ENCODE assay signal across 13 cellular contexts in the genomic region with DNA sequence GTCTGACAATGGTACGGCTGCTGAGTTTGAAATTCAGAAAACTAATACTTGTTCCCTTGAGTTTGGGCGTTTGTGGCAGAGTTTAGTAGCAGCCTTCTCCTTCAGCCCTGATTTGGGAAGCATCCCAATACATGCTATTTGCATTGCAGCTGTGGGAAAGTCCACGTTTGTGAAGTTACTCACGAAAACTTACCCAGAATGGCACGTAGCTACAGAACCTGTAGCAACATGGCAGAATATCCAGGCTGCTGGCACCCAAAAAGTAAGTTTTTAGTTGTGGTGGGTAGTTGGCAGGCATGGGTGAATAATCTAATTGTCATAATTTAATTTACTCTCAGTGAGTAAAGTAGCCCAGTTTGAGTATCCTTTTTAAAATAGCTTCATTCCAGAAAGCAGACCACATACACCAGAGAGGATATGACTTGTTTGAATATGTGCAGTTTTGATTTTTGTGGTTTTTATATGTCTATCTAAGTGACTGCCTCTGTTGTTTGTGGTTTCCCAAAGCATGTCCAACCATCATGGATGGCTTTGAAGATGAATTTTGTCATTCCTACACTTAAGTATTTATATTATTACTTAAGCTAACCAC. TPM values are rescaled to one million over a fixed set of nuclear protein-coding genes. Genes with fewer than 3 reads are reported as not detected.
DNase-seq lines count a peak whose midpoint lies in the region; ATAC-seq and TF ChIP-seq lines count a peak whose summit lies in the region.
"Had no signal": no experiment of that assay in that cellular context is flagged by ENCODE, and none has a peak within 500 bp of the region (broad histone marks: within the 10 kb centered on the region; RNA-seq: fewer than 3 reads in every experiment).

No MANE protein-coding gene starts in this region.

- H3K27me3 Mint-ChIP-seq in activated T-helper 2 cell treated with anti-CD3 and anti-CD28 coated beads, Interferon-gamma antibody, Interleukin-2, Interleukin-4, amounts not matched to agents 10 μg/mL and 5 μg/mL and 100 μg/mL, durations not matched to agents 14 hours and 24 hours and 36 hours (ENCODE audit: low read depth): no peaks in the 10 kb centered on the region

- peak overlapping the region; percentile 4 to 68 (median 44); a peak in 19 of 22 replicates for H3K4me2 ChIP-seq in BLaER1 treated with 17β-estradiol and CSF1 and Interleukin-3, amounts not matched to agents 10 nM and 100 nM

- no peak for TF ChIP-seq CTCF in brain microvascular endothelial cell (IDR thresholded peaks at IDR 0.05; ENCODE audit: low read depth, low read length, missing control alignments)
- TF ChIP-seq CTCF in dorsolateral prefrontal cortex (IDR thresholded peaks at IDR 0.05 in 54 of 56, conservative IDR thresholded peaks at IDR 0.05 in 2 of 56; ENCODE audit: low read depth in 1 of 56, partially characterized antibody in 56 of 56): no peak

- peaks cover 66 to 96% (median 73%) of the 10 kb centered on the region in 11 experiments for H3K36me3 ChIP-seq in BLaER1 treated with 17β-estradiol and CSF1 and Interleukin-3, amounts not matched to agents 10 nM and 100 nM
- H3K36me3 ChIP-seq in brain microvascular endothelial cell (replicated peaks): peaks cover 2% of the 10 kb centered on the region

- peaks cover 70 to 99% (median 86%) of the 10 kb centered on the region in 11 experiments for H4K20me1 ChIP-seq in BLaER1 treated with 17β-estradiol and CSF1 and Interleukin-3, amounts not matched to agents 10 nM and 100 nM

- peaks cover 60% of the 10 kb centered on the region for H3K4me1 Mint-ChIP-seq in activated T-helper 2 cell treated with anti-CD3 and anti-CD28 coated beads, Interferon-gamma antibody, Interleukin-2, Interleukin-4, amounts not matched to agents 10 μg/mL and 5 μg/mL and 100 μg/mL, durations not matched to agents 14 hours and 24 hours and 36 hours (ENCODE audit: low read depth)

- in situ Hi-C loops in KBM-7 (cut with MboI; ENCODE audit: low pct_unique_long_range_greater_than_20kb, low sequenced_read_pairs) (no loop called here), brain microvascular endothelial cell (cut with HindIII; ENCODE audit: low pct_ligation_motif_present, low sequenced_read_pairs) (no loop called here)

- peaks cover 17 to 44% (median 25%) of the 10 kb centered on the region in 10 experiments for H3K4me1 ChIP-seq in BLaER1 treated with 17β-estradiol and CSF1 and Interleukin-3, amounts not matched to agents 10 nM and 100 nM

- H3K9me3 Mint-ChIP-seq in activated T-helper 2 cell treated with anti-CD3 and anti-CD28 coated beads, Interferon-gamma antibody, Interleukin-2, Interleukin-4, amounts not matched to agents 10 μg/mL and 5 μg/mL and 100 μg/mL, durations not matched to agents 14 hours and 24 hours and 36 hours: no peaks in the 10 kb centered on the region

- no peak for ATAC-seq in GM18511 (IDR thresholded peaks at IDR 0.05; ENCODE audit: unreplicated experiment)

- H3K4me3 ChIP-seq in BLaER1 treated with 17β-estradiol and CSF1 and Interleukin-3, amounts not matched to agents 10 nM and 100 nM: no peak overlapping the region
- no peak overlapping the region for H3K4me3 ChIP-seq in brain microvascular endothelial cell (ENCODE audit: low read depth, low read length)
- no peak overlapping the region for H3K4me3 ChIP-seq in dorsolateral prefrontal cortex
- H3K4me3 ChIP-seq: body of pancreas, mucosa of descending colon, spleen had no signal

- H3K36me3 Mint-ChIP-seq in activated T-helper 2 cell treated with anti-CD3 and anti-CD28 coated beads, Interferon-gamma antibody, Interleukin-2, Interleukin-4, amounts not matched to agents 10 μg/mL and 5 μg/mL and 100 μg/mL, durations not matched to agents 14 hours and 24 hours and 36 hours (ENCODE audit: low read depth): peaks cover 67% of the 10 kb centered on the region

- no peak overlapping the region for H3K27ac Mint-ChIP-seq in activated T-helper 2 cell treated with anti-CD3 and anti-CD28 coated beads, Interferon-gamma antibody, Interleukin-2, Interleukin-4, amounts not matched to agents 10 μg/mL and 5 μg/mL and 100 μg/mL, durations not matched to agents 14 hours and 24 hours and 36 hours

- 0 out of 22 replicates have a peak overlapping the region, but pooled peaks of 2 of the 11 experiments have one; percentile 15 to 24 for H3K9ac ChIP-seq in BLaER1 treated with 17β-estradiol and CSF1 and Interleukin-3, amounts not matched to agents 10 nM and 100 nM

- no peaks in the 10 kb centered on the region for H3K9me3 ChIP-seq in BLaER1 treated with 17β-estradiol and CSF1 and Interleukin-3, amounts not matched to agents 10 nM and 100 nM (replicated peaks in 1 of 11)
- H3K9me3 ChIP-seq: body of pancreas, mucosa of descending colon, spleen had no signal

- H3K4me3 Mint-ChIP-seq in activated T-helper 2 cell treated with anti-CD3 and anti-CD28 coated beads, Interferon-gamma antibody, Interleukin-2, Interleukin-4, amounts not matched to agents 10 μg/mL and 5 μg/mL and 100 μg/mL, durations not matched to agents 14 hours and 24 hours and 36 hours (ENCODE audit: low read depth): no peak overlapping the region

- no peaks in the 10 kb centered on the region for H3K27me3 ChIP-seq in BLaER1 treated with 17β-estradiol and CSF1 and Interleukin-3, amounts not matched to agents 10 nM and 100 nM
- no peaks in the 10 kb centered on the region for H3K27me3 ChIP-seq in brain microvascular endothelial cell (replicated peaks)
- H3K27me3 ChIP-seq in dorsolateral prefrontal cortex: no peaks in the 10 kb centered on the region
- H3K27me3 ChIP-seq: body of pancreas, spleen had no signal

- H3K27ac ChIP-seq in BLaER1 treated with 17β-estradiol and CSF1 and Interleukin-3, amounts not matched to agents 10 nM and 100 nM: no peak overlapping the region
- H3K27ac ChIP-seq in brain microvascular endothelial cell: peak overlapping the region; percentile 4
- peak overlapping the region in 1 of 59 donors; percentile 20 for H3K27ac ChIP-seq in dorsolateral prefrontal cortex
- H3K27ac ChIP-seq: body of pancreas, spleen had no signal

- intact Hi-C loops in activated T-helper 2 cell treated with anti-CD3 and anti-CD28 coated beads, Interferon-gamma antibody, Interleukin-2, Interleukin-4, amounts not matched to agents 10 μg/mL and 5 μg/mL and 100 μg/mL, durations not matched to agents 14 hours and 24 hours and 36 hours (cut with micrococcal nuclease): loop anchor here (1.0 to 2.0 kb wide), 2 partner anchors 26 to 47 kb away; no protein-coding TSS in a partner anchor
- intact Hi-C loops in dorsolateral prefrontal cortex (cut with DNase I): no loop called here

- DNase-seq in KBM-7: peak; percentile 12
- DNase-seq in brain microvascular endothelial cell: peak; percentile 51
- DNase-seq in myocyte (ENCODE audit: low read depth): peak; percentile 42
- no peak for DNase-seq in activated T-helper 2 cell treated with anti-CD3 and anti-CD28 coated beads, Interferon-gamma antibody, Interleukin-2, Interleukin-4, amounts not matched to agents 10 μg/mL and 5 μg/mL and 100 μg/mL, durations not matched to agents 14 hours and 24 hours and 36 hours (ENCODE audit: low spot score)
- DNase-seq in dorsolateral prefrontal cortex: no peak
- DNase-seq in NOMO-1 treated with dmso at 0.1 percent for 144 hours (lab: John Stamatoyannopoulos, UW; ENCODE audit: unreplicated experiment): no peak
- DNase-seq: activated CD4-positive, CD25-positive, alpha-beta regulatory T cell; mucosa of descending colon; spleen had no signal

RNA-seq across cellular contexts. Expression of a gene that starts 12.2 kb away (rescaled TPM):
- total RNA-seq in myocyte: 38.8 and 44.6 TPM in 2 replicates
- 81.7 TPM for polyA plus RNA-seq in myocyte (2012)
- 86.8 and 90.9 TPM in 2 replicates for total RNA-seq in activated T-helper 2 cell treated with anti-CD3 and anti-CD28 coated beads, Interferon-gamma antibody, Interleukin-2, Interleukin-4, amounts not matched to agents 10 μg/mL and 5 μg/mL and 100 μg/mL, durations not matched to agents 14 hours and 24 hours and 36 hours
- total RNA-seq in dorsolateral prefrontal cortex: 10 to 100 TPM; 29.0 to 56.8 (median 44.9) TPM

RNA-seq across cellular contexts. Expression of a gene that starts 45.9 kb away (rescaled TPM):
- total RNA-seq in myocyte (5.2 and 6.4 TPM in 2 replicates), dorsolateral prefrontal cortex (10 to 100 TPM; 16.6 to 47.0 (median 25.4) TPM)
- polyA plus RNA-seq in myocyte (2012): 6.9 TPM
- 23.5 and 23.6 TPM in 2 replicates for total RNA-seq in activated T-helper 2 cell treated with anti-CD3 and anti-CD28 coated beads, Interferon-gamma antibody, Interleukin-2, Interleukin-4, amounts not matched to agents 10 μg/mL and 5 μg/mL and 100 μg/mL, durations not matched to agents 14 hours and 24 hours and 36 hours

RNA-seq across cellular contexts. Expression of a gene that starts 46.0 kb away (rescaled TPM):
- 1.2 TPM in 1 of 2 replicates, not detected in the other for total RNA-seq in myocyte
- 0.39 TPM for polyA plus RNA-seq in myocyte (2012)
- 0.14 and 0.21 TPM in 2 replicates for total RNA-seq in activated T-helper 2 cell treated with anti-CD3 and anti-CD28 coated beads, Interferon-gamma antibody, Interleukin-2, Interleukin-4, amounts not matched to agents 10 μg/mL and 5 μg/mL and 100 μg/mL, durations not matched to agents 14 hours and 24 hours and 36 hours
- total RNA-seq in dorsolateral prefrontal cortex: 10 to 100 TPM in 9 of 120 experiments, 1 to 10 TPM in 63, under 1 TPM in 29, not detected in 19; 0.29 to 66.1 (median 2.0) TPM
- total RNA-seq: G401 had no signal

Comparison
In these comparisons a context has a peak if more than half of its experiments do, and no peak if none do; other contexts are left out.
1. DNase-seq: peak in KBM-7 (single experiment), brain microvascular endothelial cell (single experiment) and myocyte (single experiment); none in activated T-helper 2 cell treated with anti-CD3 and anti-CD28 coated beads, Interferon-gamma antibody, Interleukin-2, Interleukin-4, amounts not matched to agents 10 μg/mL and 5 μg/mL and 100 μg/mL, durations not matched to agents 14 hours and 24 hours and 36 hours (single experiment), dorsolateral prefrontal cortex (0 of 10) and NOMO-1 treated with dmso at 0.1 percent for 144 hours (single experiment).